ENCODE assay signal across 34 cellular contexts in the genomic region with DNA sequence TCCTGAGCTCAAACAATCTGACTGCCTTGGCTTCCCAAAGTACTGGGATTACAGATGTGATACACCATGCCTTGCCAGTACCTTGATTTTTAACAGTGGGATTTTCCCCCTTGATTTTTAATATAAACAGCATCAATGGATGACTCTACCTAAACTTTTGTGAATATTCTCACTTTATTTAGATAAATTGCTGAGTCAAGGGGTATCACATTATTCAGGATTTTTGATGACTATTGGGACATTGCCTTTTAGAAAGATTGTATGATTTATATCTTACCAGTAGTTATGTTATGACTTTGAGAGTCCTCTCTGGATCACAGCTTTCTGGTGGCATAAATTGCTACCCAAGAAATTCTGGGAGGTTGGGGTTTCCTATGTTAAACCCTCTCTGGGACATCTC.
"Had no signal": no experiment of that assay in that cellular context is flagged by ENCODE, and none has a peak within 500 bp of the region (broad histone marks: within the 10 kb centered on the region; RNA-seq: fewer than 3 reads in every experiment).

No MANE protein-coding gene starts in this region.

- H3K4me3 Mint-ChIP-seq: activated B cell treated with CpG ODN at 0.5 μM for 24 hours; activated CD4-positive, alpha-beta memory T cell treated with anti-CD3 and anti-CD28 coated beads for 36 hours; activated CD8-positive, alpha-beta memory T cell treated with anti-CD3 and anti-CD28 coated beads, Interleukin-2, amount 10 ng/mL, durations not matched to agents 7 days and 5 days; activated CD8-positive, alpha-beta T cell treated with anti-CD3 and anti-CD28 coated beads, Interleukin-2, amount 10 ng/mL, durations not matched to agents 7 days and 5 days; activated naive CD4-positive, alpha-beta T cell treated with anti-CD3 and anti-CD28 coated beads for 36 hours; activated naive CD4-positive, alpha-beta T cell treated with anti-CD3 and anti-CD28 coated beads, Interleukin-2, amount 50 U/mL, for 24 hours; activated naive CD8-positive, alpha-beta T cell treated with anti-CD3 and anti-CD28 coated beads for 36 hours; activated T-helper 1 cell treated with anti-CD3 and anti-CD28 coated beads, Interleukin-12 subunit alpha, Interleukin-12 subunit beta, Interleukin-2, Interleukin-4 antibody, amounts not matched to agents 30 ng/mL and 10 ng/mL and 1 ng/mL, durations not matched to agents 14 hours and 24 hours and 36 hours; brain; endodermal cell; T-helper 17 cell; T-helper 2 cell treated with Interferon-gamma antibody and Interleukin-4, amounts not matched to agents 5 μg/mL and 100 μg/mL, for 36 hours had no signal

- H3K27me3 Mint-ChIP-seq: activated B cell treated with CpG ODN at 0.5 μM for 24 hours; activated CD4-positive, alpha-beta memory T cell treated with anti-CD3 and anti-CD28 coated beads for 36 hours; activated CD8-positive, alpha-beta memory T cell treated with anti-CD3 and anti-CD28 coated beads, Interleukin-2, amount 10 ng/mL, durations not matched to agents 7 days and 5 days; activated naive CD4-positive, alpha-beta T cell treated with anti-CD3 and anti-CD28 coated beads, Interleukin-2, amount 50 U/mL, for 24 hours; activated naive CD8-positive, alpha-beta T cell treated with anti-CD3 and anti-CD28 coated beads for 36 hours; brain; T-helper 17 cell had no signal

- H3K36me3 ChIP-seq: ascending aorta, breast epithelium, cardiac muscle cell, colonic mucosa, heart left ventricle, WERI-Rb-1 had no signal

- DNase-seq: activated B cell treated with CpG ODN at 0.5 μM for 24 hours; activated CD4-positive, alpha-beta memory T cell treated with anti-CD3 and anti-CD28 coated beads for 36 hours; activated CD4-positive, alpha-beta T cell treated with anti-CD3 and anti-CD28 coated beads for 48 hours; activated CD8-positive, alpha-beta memory T cell treated with anti-CD3 and anti-CD28 coated beads, Interleukin-2, amount 10 ng/mL, durations not matched to agents 7 days and 5 days; activated CD8-positive, alpha-beta memory T cell treated with anti-CD3 and anti-CD28 coated beads, Interleukin-2, amount 50 U/mL, for 4 hours; activated CD8-positive, alpha-beta T cell treated with anti-CD3 and anti-CD28 coated beads, Interleukin-2, amount 10 ng/mL, durations not matched to agents 7 days and 5 days; activated effector memory CD4-positive, alpha-beta T cell treated with anti-CD3 and anti-CD28 coated beads, Interleukin-2, amount 50 U/mL, for 16 hours; activated naive CD4-positive, alpha-beta T cell treated with anti-CD3 and anti-CD28 coated beads for 36 hours; activated naive CD8-positive, alpha-beta T cell treated with anti-CD3 and anti-CD28 coated beads for 36 hours; activated T-cell treated with anti-CD3 and anti-CD28 coated beads, Interleukin-2, amount 50 U/mL, for 1 hour; activated T-cell treated with anti-CD3 and anti-CD28 coated beads, Interleukin-2, amount 50 U/mL, for 48 hours; central memory CD4-positive, alpha-beta T cell; cerebellar nuclear complex; colonic mucosa; effector memory CD4-positive, alpha-beta T cell; endodermal cell; foreskin fibroblast; glutamatergic neuron; heart left ventricle; T-helper 1 cell; T-helper 17 cell; T1000; WERI-Rb-1 had no signal

- H3K27ac Mint-ChIP-seq: activated B cell treated with CpG ODN at 0.5 μM for 24 hours; activated CD4-positive, alpha-beta memory T cell treated with anti-CD3 and anti-CD28 coated beads for 36 hours; activated CD8-positive, alpha-beta memory T cell treated with anti-CD3 and anti-CD28 coated beads, Interleukin-2, amount 10 ng/mL, durations not matched to agents 7 days and 5 days; activated CD8-positive, alpha-beta T cell treated with anti-CD3 and anti-CD28 coated beads, Interleukin-2, amount 10 ng/mL, durations not matched to agents 7 days and 5 days; activated naive CD4-positive, alpha-beta T cell treated with anti-CD3 and anti-CD28 coated beads for 36 hours; activated naive CD4-positive, alpha-beta T cell treated with anti-CD3 and anti-CD28 coated beads, Interleukin-2, amount 50 U/mL, for 24 hours; activated naive CD8-positive, alpha-beta T cell treated with anti-CD3 and anti-CD28 coated beads for 36 hours; activated T-helper 1 cell treated with anti-CD3 and anti-CD28 coated beads, Interleukin-12 subunit alpha, Interleukin-12 subunit beta, Interleukin-2, Interleukin-4 antibody, amounts not matched to agents 30 ng/mL and 10 ng/mL and 1 ng/mL, durations not matched to agents 14 hours and 24 hours and 36 hours; activated T-helper 2 cell treated with anti-CD3 and anti-CD28 coated beads, Interferon-gamma antibody, Interleukin-2, Interleukin-4, amounts not matched to agents 10 μg/mL and 5 μg/mL and 100 μg/mL, durations not matched to agents 14 hours and 24 hours and 36 hours; endodermal cell; T-helper 17 cell; T-helper 2 cell treated with Interferon-gamma antibody and Interleukin-4, amounts not matched to agents 5 μg/mL and 100 μg/mL, for 36 hours had no signal

- FAIRE-seq: frontal cortex had no signal

- H3K4me1 ChIP-seq: ascending aorta, breast epithelium, colonic mucosa had no signal

- H3K27ac ChIP-seq: ascending aorta, breast epithelium, cardiac muscle cell, colonic mucosa, heart left ventricle, WERI-Rb-1 had no signal

- H3K9me3 ChIP-seq: ascending aorta, breast epithelium, colonic mucosa, heart left ventricle had no signal

- H3K4me1 Mint-ChIP-seq: activated B cell treated with CpG ODN at 0.5 μM for 24 hours; activated CD8-positive, alpha-beta memory T cell treated with anti-CD3 and anti-CD28 coated beads, Interleukin-2, amount 10 ng/mL, durations not matched to agents 7 days and 5 days; activated naive CD4-positive, alpha-beta T cell treated with anti-CD3 and anti-CD28 coated beads, Interleukin-2, amount 50 U/mL, for 24 hours; activated naive CD8-positive, alpha-beta T cell treated with anti-CD3 and anti-CD28 coated beads for 36 hours; T-helper 17 cell had no signal

- H3K36me3 Mint-ChIP-seq: activated CD4-positive, alpha-beta memory T cell treated with anti-CD3 and anti-CD28 coated beads for 36 hours; activated CD8-positive, alpha-beta memory T cell treated with anti-CD3 and anti-CD28 coated beads, Interleukin-2, amount 10 ng/mL, durations not matched to agents 7 days and 5 days; activated naive CD4-positive, alpha-beta T cell treated with anti-CD3 and anti-CD28 coated beads, Interleukin-2, amount 50 U/mL, for 24 hours; activated naive CD8-positive, alpha-beta T cell treated with anti-CD3 and anti-CD28 coated beads for 36 hours; brain had no signal

- H3K4me3 ChIP-seq: ascending aorta, breast epithelium, cardiac muscle cell, colonic mucosa, heart left ventricle had no signal

- H3K9me3 Mint-ChIP-seq: activated B cell treated with CpG ODN at 0.5 μM for 24 hours; activated CD4-positive, alpha-beta memory T cell treated with anti-CD3 and anti-CD28 coated beads for 36 hours; activated T-helper 1 cell treated with anti-CD3 and anti-CD28 coated beads, Interleukin-12 subunit alpha, Interleukin-12 subunit beta, Interleukin-2, Interleukin-4 antibody, amounts not matched to agents 30 ng/mL and 10 ng/mL and 1 ng/mL, durations not matched to agents 14 hours and 24 hours and 36 hours; activated T-helper 2 cell treated with anti-CD3 and anti-CD28 coated beads, Interferon-gamma antibody, Interleukin-2, Interleukin-4, amounts not matched to agents 10 μg/mL and 5 μg/mL and 100 μg/mL, durations not matched to agents 14 hours and 24 hours and 36 hours; brain; endodermal cell; T-helper 2 cell treated with Interferon-gamma antibody and Interleukin-4, amounts not matched to agents 5 μg/mL and 100 μg/mL, for 36 hours had no signal

- ATAC-seq: activated CD4-positive, CD25-positive, alpha-beta regulatory T cell treated with anti-CD3 and anti-CD28 coated beads, Interleukin-2, amount 50 U/mL, for 24 hours; activated CD8-positive, alpha-beta memory T cell treated with anti-CD3 and anti-CD28 coated beads, Interleukin-2, amount 10 ng/mL, durations not matched to agents 7 days and 5 days; activated CD8-positive, alpha-beta T cell treated with anti-CD3 and anti-CD28 coated beads, Interleukin-2, amount 10 ng/mL, durations not matched to agents 7 days and 5 days; esophagus mucosa; heart left ventricle; T-helper 17 cell had no signal

- H3K27me3 ChIP-seq: ascending aorta, breast epithelium, cardiac muscle cell, colonic mucosa, heart left ventricle had no signal
